In genomic region chr1:1307908-1308755, GRCh38 we compare ENCODE assay signal across 8 cellular contexts. TPM values are rescaled to one million over a fixed set of nuclear protein-coding genes. Genes with fewer than 3 reads are reported as not detected.
DNase-seq lines count a peak whose midpoint lies in the region; ATAC-seq and TF ChIP-seq lines count a peak whose summit lies in the region.

ACAP3 (minus strand) TSS chr1:1307930; CDS start chr1:1307815, 115 bp downstream.
PUSL1 (plus strand) TSS chr1:1308597; CDS start chr1:1308644, 47 bp downstream.

- ATAC-seq in GM18909 (IDR thresholded peaks at IDR 0.05; ENCODE audit: poor library complexity, unreplicated experiment), result peak; percentile 57
- peak; percentile 59 for ATAC-seq in HG03159 (IDR thresholded peaks at IDR 0.05; ENCODE audit: unreplicated experiment)
- peak; percentile 72 to 75 for ATAC-seq in activated CD4-positive, CD25-positive, alpha-beta regulatory T cell treated with anti-CD3 and anti-CD28 coated beads, Interleukin-2, amount 50 U/mL, for 24 hours
- ATAC-seq in central memory CD8-positive, alpha-beta T cell (replicated peaks; ENCODE audit: extremely low read depth, poor library complexity, severe bottlenecking), result peak; percentile 70

- POLR2A ChIA-PET in AG04449 (lab: Yijun Ruan, JAX), result no interaction called here

- DNase-seq in AG04449 (ENCODE audit: low read depth, low spot score) (peak; percentile 63), NCI-H446 treated with DMSO at 0.1 percent for 48 hours (lab: John Stamatoyannopoulos, UW) (peak; percentile 91), kidney epithelial cell (ENCODE audit: low read depth) (peak; percentile 34)
- peak; percentile 83 to 87 for DNase-seq in central memory CD8-positive, alpha-beta T cell (ENCODE audit: low spot score in 2 of 2)
- DNase-seq in stimulated activated CD4-positive, alpha-beta T cell treated with anti-CD3 and anti-CD28 coated beads, Interleukin-15, amount 100 ng/mL, for 24 hours, result peak; percentile 91

- no peaks in the 10 kb centered on the region for H3K9me3 Mint-ChIP-seq in central memory CD8-positive, alpha-beta T cell

- H3K27ac Mint-ChIP-seq in central memory CD8-positive, alpha-beta T cell (ENCODE audit: low read depth), result peak within 1 kb of the TSS; percentile 80

- TF ChIP-seq CTCF in AG04449 (IDR thresholded peaks at IDR 0.05; ENCODE audit: insufficient read depth, low read length, missing control alignments) (no peak), kidney epithelial cell (IDR thresholded peaks at IDR 0.05; ENCODE audit: insufficient read depth, low read length, poor library complexity, severe bottlenecking) (no peak)

- no peaks in the 10 kb centered on the region for H3K27me3 ChIP-seq in kidney epithelial cell (ENCODE audit: control insufficient read depth, insufficient read depth, low read length)

- H3K36me3 Mint-ChIP-seq in central memory CD8-positive, alpha-beta T cell (ENCODE audit: insufficient read depth), result peaks cover 22% of the 10 kb centered on the region

- peak within 1 kb of the TSS; percentile 84 for H3K4me3 Mint-ChIP-seq in central memory CD8-positive, alpha-beta T cell

- H3K4me1 Mint-ChIP-seq in central memory CD8-positive, alpha-beta T cell, result peaks cover 16% of the 10 kb centered on the region

- H3K36me3 ChIP-seq in kidney epithelial cell (ENCODE audit: control insufficient read depth, insufficient read depth, low read length), result peaks cover 4% of the 10 kb centered on the region

- CTCF ChIA-PET in AG04449 (lab: Yijun Ruan, JAX), result no interaction called here

- no peaks in the 10 kb centered on the region for H3K27me3 Mint-ChIP-seq in central memory CD8-positive, alpha-beta T cell

- H3K4me3 ChIP-seq in AG04449 (ENCODE audit: low read depth, low read length) (peak within 1 kb of the TSS; percentile 69), kidney epithelial cell (ENCODE audit: low read depth, low read length) (peak within 1 kb of the TSS; percentile 81)

RNA-seq across cellular contexts. Expression of gene ACAP3, which starts in this region (rescaled TPM):
- 37.9 and 43.1 TPM in 2 replicates for total RNA-seq in kidney epithelial cell

RNA-seq across cellular contexts. Expression of gene PUSL1, which starts in this region (rescaled TPM):
- 45.1 and 59.9 TPM in 2 replicates for total RNA-seq in kidney epithelial cell

Comparison
In these comparisons a context has a peak if more than half of its experiments do, and no peak if none do; other contexts are left out.
1. Peak in every context shown above with its lines: DNase-seq, ATAC-seq and H3K4me3 ChIP-seq.
2. DNase-seq: peak in every context shown above with its lines; median percentile 91 in NCI-H446 treated with DMSO at 0.1 percent for 48 hours; 91 in stimulated activated CD4-positive, alpha-beta T cell treated with anti-CD3 and anti-CD28 coated beads, Interleukin-15, amount 100 ng/mL, for 24 hours; 85 in central memory CD8-positive, alpha-beta T cell; 63 in AG04449; 34 in kidney epithelial cell.